In the genomic region with DNA sequence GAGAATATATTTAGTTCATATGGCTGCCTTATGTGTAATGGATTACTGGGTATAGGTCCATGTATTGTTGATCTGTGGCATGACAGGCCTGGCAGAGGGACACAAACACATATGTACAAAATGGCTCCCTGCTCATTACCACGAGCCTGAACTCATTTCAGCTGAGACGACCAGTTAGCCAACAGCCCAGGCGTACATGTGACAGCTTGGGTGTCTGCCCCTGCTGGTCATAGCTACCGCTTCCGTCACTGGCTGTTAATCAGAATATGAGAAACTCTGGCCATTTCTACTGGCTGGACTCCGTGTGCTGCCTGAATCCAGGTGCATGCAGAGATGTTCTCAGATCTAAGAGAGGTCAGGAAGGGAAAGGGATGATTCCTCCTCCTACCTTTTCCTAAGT, we compare ENCODE assay signal across 17 cellular contexts.
DNase-seq lines count a peak whose midpoint lies in the region; ATAC-seq, FAIRE-seq and TF ChIP-seq lines count a peak whose summit lies in the region.
"Had no signal": no experiment of that assay in that cellular context is flagged by ENCODE, and none has a peak within 500 bp of the region (broad histone marks: within the 10 kb centered on the region; RNA-seq: fewer than 3 reads in every experiment).

No MANE protein-coding gene starts in this region.

- H3K9ac ChIP-seq in GM12878 (ENCODE audit: control insufficient read depth, insufficient read depth, low read length), result no peak overlapping the region
- H3K9ac ChIP-seq: SK-N-SH had no signal

- TF ChIP-seq POLR2A in GM12878 (IDR thresholded peaks at IDR 0.05; ENCODE audit: low read depth, low read length), result no peak
- peak; percentile 30 to 56 for TF ChIP-seq POLR2A in gastrocnemius medialis (IDR thresholded peaks at IDR 0.05)
- TF ChIP-seq POLR2A in prostate gland (IDR thresholded peaks at IDR 0.05), result no peak

- peak; percentile 25 for DNase-seq in HEK293T (ENCODE audit: extremely low spot score)
- no peak for DNase-seq in GM12878 (ENCODE audit: low read depth, low spot score)
- DNase-seq in hepatocyte (ENCODE audit: low spot score), result no peak
- peak; percentile 77 to 91 for DNase-seq in gastrocnemius medialis
- no peak for DNase-seq in COLO668 (lab: John Stamatoyannopoulos, UW; ENCODE audit: unreplicated experiment)
- no peak for DNase-seq in HK-2 (ENCODE audit: unreplicated experiment)
- no peak for DNase-seq in prostate gland (ENCODE audit: low spot score)
- DNase-seq in H4 (ENCODE audit: low spot score), result no peak
- DNase-seq: activated naive CD4-positive, alpha-beta T cell treated with Interleukin-2 at 50 U/mL for 16 hours; activated T-cell treated with anti-CD3 and anti-CD28 coated beads for 4 hours; aorta; natural killer cell; NCI-H2029; NCI-H526; SK-N-SH had no signal

- no peak overlapping the region for H2AFZ ChIP-seq in GM12878 (ENCODE audit: control insufficient read depth, low read depth, low read length)
- no peak overlapping the region for H2AFZ ChIP-seq in hepatocyte

- H3K9me3 ChIP-seq in GM12878 (replicated peaks; ENCODE audit: control insufficient read depth, insufficient read depth, low read length), result no peaks in the 10 kb centered on the region
- H3K9me3 ChIP-seq in hepatocyte (ENCODE audit: low read depth), result no peaks in the 10 kb centered on the region
- H3K9me3 ChIP-seq in gastrocnemius medialis, result no peaks in the 10 kb centered on the region
- no peaks in the 10 kb centered on the region for H3K9me3 ChIP-seq in prostate gland
- H3K9me3 ChIP-seq: SK-N-SH had no signal

- no peaks in the 10 kb centered on the region for H3K4me1 ChIP-seq in GM12878 (ENCODE audit: control insufficient read depth, insufficient read depth, low read length)
- peaks cover 45% of the 10 kb centered on the region for H3K4me1 ChIP-seq in hepatocyte (ENCODE audit: insufficient read depth)
- H3K4me1 ChIP-seq in gastrocnemius medialis, result peaks cover 54 to 81% of the 10 kb centered on the region in 2 donors
- peaks cover 4% of the 10 kb centered on the region for H3K4me1 ChIP-seq in prostate gland (replicated peaks)

- no peak overlapping the region for H3K4me2 ChIP-seq in GM12878 (ENCODE audit: control insufficient read depth, insufficient read depth)
- no peak overlapping the region for H3K4me2 ChIP-seq in hepatocyte
- H3K4me2 ChIP-seq: SK-N-SH had no signal

- H3K27ac ChIP-seq in GM12878 (ENCODE audit: control insufficient read depth, insufficient read depth) (no peak overlapping the region), hepatocyte (peak overlapping the region; percentile 36), gastrocnemius medialis (peak overlapping the region; percentile 81 to 88 (median 86)), prostate gland (no peak overlapping the region)
- H3K27ac ChIP-seq: coronary artery had no signal

- H3K9me2 ChIP-seq in hepatocyte (replicated peaks; ENCODE audit: insufficient read depth), result no peaks in the 10 kb centered on the region
- H3K9me2 ChIP-seq: SK-N-SH had no signal

- in situ Hi-C loops in GM12878 (cut with MboI), result no loop called here
- in situ Hi-C loops in gastrocnemius medialis (cut with MboI; ENCODE audit: low sequenced_read_pairs in 4 of 4), result no loop called here

- H3K36me3 ChIP-seq in GM12878 (ENCODE audit: control insufficient read depth in 2 of 2, insufficient read depth in 2 of 2, low read length in 1 of 2), result no peaks in the 10 kb centered on the region
- no peaks in the 10 kb centered on the region for H3K36me3 ChIP-seq in hepatocyte (replicated peaks; ENCODE audit: insufficient read depth, low read depth)
- H3K36me3 ChIP-seq in gastrocnemius medialis, result no peaks in the 10 kb centered on the region
- H3K36me3 ChIP-seq in prostate gland, result no peaks in the 10 kb centered on the region

- no peaks in the 10 kb centered on the region for H3K27me3 ChIP-seq in GM12878 (replicated peaks in 1 of 2; ENCODE audit: control insufficient read depth in 2 of 2, insufficient read depth in 2 of 2, low read length in 1 of 2)
- H3K27me3 ChIP-seq in hepatocyte, result no peaks in the 10 kb centered on the region
- H3K27me3 ChIP-seq in gastrocnemius medialis, result no peaks in the 10 kb centered on the region
- H3K27me3 ChIP-seq in prostate gland (replicated peaks; ENCODE audit: insufficient read depth), result no peaks in the 10 kb centered on the region

- no peak for TF ChIP-seq RAD21 in GM12878 (IDR thresholded peaks at IDR 0.05; ENCODE audit: insufficient read depth, low read depth, low read length)

- TF ChIP-seq EP300 in GM12878 (IDR thresholded peaks at IDR 0.05; ENCODE audit: borderline replicate concordance in 1 of 2, control insufficient read depth in 1 of 2, low read depth in 2 of 2, low read length in 2 of 2), result no peak

- intact Hi-C loops in GM12878 (cut with micrococcal nuclease; ENCODE audit: unreplicated experiment) (no loop called here), gastrocnemius medialis (cut with DNase I; ENCODE audit: low total_unique reads) (loop anchor here (10.0 kb wide), 1 partner anchor 139 kb away; no protein-coding TSS in a partner anchor), prostate gland (cut with DNase I) (no loop called here)

- CTCF ChIA-PET in HEK293T (lab: Yijun Ruan, JAX), result interaction anchor here (0.6 to 1.0 kb wide), 2 partner anchors 55 to 537 kb away, joined by 3 read pairs; no protein-coding TSS in a partner anchor
- CTCF ChIA-PET in GM12878 (lab: Yijun Ruan, JAX), result interaction anchor here (1.0 kb wide), 1 partner anchor 178 kb away, joined by 3 read pairs; no protein-coding TSS in a partner anchor

- TF ChIP-seq CTCF in GM12878 (IDR thresholded peaks at IDR 0.05 in 2 of 3, conservative IDR thresholded peaks at IDR 0.05 in 1 of 3; ENCODE audit: control insufficient read depth in 2 of 3, extremely low read depth in 1 of 3, insufficient read depth in 1 of 3, low read depth in 3 of 3, low read length in 3 of 3) (no peak), hepatocyte (IDR thresholded peaks at IDR 0.05; ENCODE audit: poor library complexity) (no peak), gastrocnemius medialis (IDR thresholded peaks at IDR 0.05 in 4 of 5, conservative IDR thresholded peaks at IDR 0.05 in 1 of 5) (no peak), prostate gland (IDR thresholded peaks at IDR 0.05) (no peak)

- no TSS peak for BruUV-seq in GM12878 (replicated peaks; lab: Mats Ljungman, UMichigan)

- no peaks in the 10 kb centered on the region for H3K79me2 ChIP-seq in GM12878 (ENCODE audit: control insufficient read depth, insufficient read depth, low read length)
- peaks cover 80% of the 10 kb centered on the region for H3K79me2 ChIP-seq in hepatocyte

- POLR2A ChIA-PET in HEK293T (lab: Yijun Ruan, JAX) (interaction anchor here (1.4 kb wide), 1 partner anchor 144 kb away, joined by 3 read pairs; the partner anchor contains the start of gene PBX1), GM12878 (lab: Charles Lee) (no interaction called here)

- 32% methylated on average over 6 of the region's 6 CpGs for WGBS in GM12878 (ENCODE audit: insufficient coverage, insufficient replicate concordance, low lambda C conversion rate, missing lambda C conversion rate)
- 82% methylated on average over 6 of the region's 6 CpGs for WGBS in hepatocyte (ENCODE audit: low lambda C conversion rate, missing lambda C conversion rate)
- 78% methylated on average over 6 of the region's 6 CpGs for WGBS in prostate gland

- SMC1A ChIA-PET in GM12878 (lab: Charles Lee; ENCODE audit: uncharacterized antibody, unreplicated experiment), result interaction anchor here (0.6 kb wide), 1 partner anchor 1177 kb away, joined by 3 read pairs; no protein-coding TSS in a partner anchor

- no peaks in the 10 kb centered on the region for H4K20me1 ChIP-seq in GM12878 (ENCODE audit: control insufficient read depth, insufficient read depth)
- H4K20me1 ChIP-seq in hepatocyte (ENCODE audit: insufficient read depth, poor library complexity, severe bottlenecking), result peaks cover 20% of the 10 kb centered on the region

- RAD21 ChIA-PET in GM12878 (lab: Charles Lee; ENCODE audit: unreplicated experiment), result no interaction called here

- no peak overlapping the region for H3K4me3 ChIP-seq in GM12878
- no peak overlapping the region for H3K4me3 ChIP-seq in hepatocyte
- H3K4me3 ChIP-seq in gastrocnemius medialis, result no peak overlapping the region
- H3K4me3 ChIP-seq in prostate gland, result no peak overlapping the region
- H3K4me3 ChIP-seq: coronary artery had no signal

- FAIRE-seq in GM12878 (lab: Jason Lieb, UNC), result no peak
- FAIRE-seq: frontal cortex had no signal

- ATAC-seq in GM12878 (peak; percentile 26; the same call in 2 of the 3 replicates), gastrocnemius medialis (peak; percentile 33 to 62)
- ATAC-seq: natural killer cell had no signal

TF ChIP-seq in HEK293T, 16 proteins besides CTCF, POLR2A, EP300 and RAD21 (continues in another document):
- no peak for TF ChIP-seq SUZ12 (IDR thresholded peaks at IDR 0.05)
- no peak for TF ChIP-seq SP1 (IDR thresholded peaks at IDR 0.05)
- no peak for TF ChIP-seq ELF4 (IDR thresholded peaks at IDR 0.05)
- no peak for TF ChIP-seq HDGF (IDR thresholded peaks at IDR 0.05; ENCODE audit: borderline replicate concordance)
- TF ChIP-seq PKNOX1 (IDR thresholded peaks at IDR 0.05), result no peak
- TF ChIP-seq L3MBTL2 (conservative IDR thresholded peaks at IDR 0.05), result no peak
- TF ChIP-seq CTBP1 (IDR thresholded peaks at IDR 0.05; ENCODE audit: borderline replicate concordance), result no peak

TF ChIP-seq in GM12878, 131 proteins besides CTCF, POLR2A, EP300 and RAD21 (continues in another document):
- no peak for TF ChIP-seq HCFC1 (IDR thresholded peaks at IDR 0.05; ENCODE audit: low read length)

Comparison
In these comparisons a context has a peak if more than half of its experiments do, and no peak if none do; other contexts are left out.
1. DNase-seq: peak in HEK293T (single experiment) and gastrocnemius medialis (2 of 2); none in GM12878 (single experiment), hepatocyte (single experiment), COLO668 (single experiment), HK-2 (single experiment), prostate gland (single experiment) and H4 (single experiment).
2. H3K27ac ChIP-seq: peak in hepatocyte (single experiment) and gastrocnemius medialis (4 of 4); none in GM12878 (single experiment) and prostate gland (0 of 2).
3. POLR2A ChIP-seq: peak in gastrocnemius medialis (2 of 2); none in GM12878 (single experiment) and prostate gland (single experiment).